1 cellular context compared by ENCODE assay signal in genomic region chr13:42056585-42056984, GRCh38.
TF ChIP-seq lines count a peak whose summit lies in the region.

No MANE protein-coding gene starts in this region.

TF ChIP-seq in IMR-90, 13 proteins besides CTCF, POLR2A, EP300 and RAD21:
- TF ChIP-seq MAFK (IDR thresholded peaks at IDR 0.05; ENCODE audit: low read depth, low read length) (no peak), BHLHE40 (IDR thresholded peaks at IDR 0.05; ENCODE audit: low read depth, low read length) (no peak), USF2 (IDR thresholded peaks at IDR 0.05; ENCODE audit: low read depth, low read length) (no peak), ELK1 (IDR thresholded peaks at IDR 0.05; ENCODE audit: borderline replicate concordance, low read depth, low read length) (no peak), MXI1 (IDR thresholded peaks at IDR 0.05; ENCODE audit: borderline replicate concordance, low read depth, low read length) (no peak), RCOR1 (IDR thresholded peaks at IDR 0.05; ENCODE audit: insufficient replicate concordance, low read length) (no peak), RFX5 (IDR thresholded peaks at IDR 0.05; ENCODE audit: low read depth, low read length) (no peak), FOS (IDR thresholded peaks at IDR 0.05; ENCODE audit: low read depth, low read length) (no peak), MAZ (IDR thresholded peaks at IDR 0.05; ENCODE audit: borderline replicate concordance, low read depth, low read length) (no peak), CEBPB (IDR thresholded peaks at IDR 0.05; ENCODE audit: low read depth, low read length) (no peak), CHD1 (IDR thresholded peaks at IDR 0.05; ENCODE audit: low read depth, low read length) (no peak), SMC3 (IDR thresholded peaks at IDR 0.05; ENCODE audit: low read depth, low read length) (no peak), NFE2L2 (IDR thresholded peaks at IDR 0.05; ENCODE audit: low read depth, low read length) (no peak)
